Comparison of ENCODE assay signal across 21 cellular contexts in genomic region chr1:231993968-231994455, GRCh38.
"Had no signal": no experiment of that assay in that cellular context is flagged by ENCODE, and none has a peak within 500 bp of the region (broad histone marks: within the 10 kb centered on the region; RNA-seq: fewer than 3 reads in every experiment).

No MANE protein-coding gene starts in this region.

- H3K27ac ChIP-seq: coronary artery, gastroesophageal sphincter, hepatocyte, neutrophil, skin epidermis, stomach, thoracic aorta, transverse colon, uterus had no signal

- H3K27me3 ChIP-seq: gastroesophageal sphincter, hepatocyte, neutrophil, stomach, transverse colon, uterus had no signal

- H3K27ac Mint-ChIP-seq: endodermal cell, memory B cell, nephron progenitor cell had no signal

- H3K9me3 ChIP-seq: gastroesophageal sphincter, neutrophil, stomach, thoracic aorta, transverse colon, uterus had no signal

- ATAC-seq: gastroesophageal sphincter; naive thymus-derived CD4-positive, alpha-beta T cell; sciatic nerve had no signal

- H3K4me1 ChIP-seq: transverse colon, uterus had no signal

- H3K4me2 ChIP-seq: hepatocyte had no signal

- H3K9me3 Mint-ChIP-seq: endodermal cell, nephron progenitor cell had no signal

- H3K36me3 ChIP-seq: gastroesophageal sphincter, neutrophil, stomach, thoracic aorta, transverse colon, uterus had no signal

- H3K27me3 Mint-ChIP-seq: memory B cell; naive thymus-derived CD4-positive, alpha-beta T cell had no signal

- H3K4me1 Mint-ChIP-seq: memory B cell, nephron progenitor cell had no signal

- DNase-seq: central memory CD4-positive, alpha-beta T cell; effector CD4-positive, alpha-beta T cell; endodermal cell; midbrain; naive thymus-derived CD4-positive, alpha-beta T cell; nephron progenitor cell; stimulated activated CD4-positive, alpha-beta T cell treated with anti-CD3 and anti-CD28 coated beads, Interleukin-12 subunit alpha, Interleukin-12 subunit beta, amount 100 ng/mL, for 4 hours; stimulated activated naive CD4-positive, alpha-beta T cell; stomach; substantia nigra; transverse colon; uterus had no signal

- H3K79me2 ChIP-seq: hepatocyte had no signal

- H3K4me3 Mint-ChIP-seq: endodermal cell; memory B cell; naive thymus-derived CD4-positive, alpha-beta T cell; nephron progenitor cell had no signal

- FAIRE-seq: endothelial cell of umbilical vein had no signal

- H2AFZ ChIP-seq: hepatocyte had no signal

- H3K4me3 ChIP-seq: coronary artery, gastroesophageal sphincter, hepatocyte, skin epidermis, stomach, thoracic aorta, transverse colon, uterus had no signal
